In the genomic region with DNA sequence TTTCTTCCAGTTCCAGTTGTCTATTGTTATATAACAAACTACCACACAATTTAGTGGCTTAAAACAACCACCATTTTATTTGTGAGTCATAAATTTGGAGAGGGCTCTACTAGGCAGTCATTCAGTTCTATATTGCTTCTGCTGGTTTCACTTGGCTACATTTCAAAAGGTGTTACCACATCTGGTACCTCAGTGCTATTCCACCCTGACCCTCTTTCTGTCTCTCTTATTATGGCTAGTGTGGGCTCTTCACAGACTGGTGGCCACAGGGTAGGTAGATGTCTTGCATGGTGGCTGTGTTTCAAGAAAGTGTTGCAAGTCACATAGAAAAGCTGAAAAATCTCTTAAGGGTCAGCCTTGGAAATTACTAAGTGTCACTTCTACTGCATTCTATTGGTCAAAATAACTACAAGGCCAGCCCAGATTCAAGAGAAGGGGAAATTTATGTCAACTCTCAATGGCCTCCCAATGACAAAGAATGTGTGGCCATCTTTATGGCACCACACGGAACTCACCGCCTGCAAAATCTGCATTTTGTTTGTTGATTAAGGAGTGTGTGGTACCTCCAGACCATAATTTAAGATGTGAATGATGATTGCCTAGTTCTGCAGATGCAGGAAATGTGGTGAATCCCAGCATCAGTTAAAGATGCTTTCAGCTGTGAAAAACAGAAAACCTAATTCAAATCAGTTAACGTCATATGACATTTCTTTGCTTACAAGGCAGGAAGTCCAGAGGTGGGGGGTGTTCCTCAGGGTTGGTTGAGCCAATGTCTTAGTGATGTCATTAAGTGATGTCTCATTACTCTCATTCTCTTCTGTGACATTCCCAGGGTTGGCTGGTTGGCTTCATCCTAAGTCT, we compare ENCODE assay signal across 10 cellular contexts.
DNase-seq lines count a peak whose midpoint lies in the region; ATAC-seq and TF ChIP-seq lines count a peak whose summit lies in the region.
"Had no signal": no experiment of that assay in that cellular context is flagged by ENCODE, and none has a peak within 500 bp of the region (broad histone marks: within the 10 kb centered on the region; RNA-seq: fewer than 3 reads in every experiment).

No MANE protein-coding gene starts in this region.

- ATAC-seq in GM18861 (IDR thresholded peaks at IDR 0.05; ENCODE audit: unreplicated experiment) (peak; percentile 37), HG02884 (IDR thresholded peaks at IDR 0.05; ENCODE audit: unreplicated experiment) (peak; percentile 40), memory B cell (ENCODE audit: low read depth) (peak; percentile 64), omental fat pad (ENCODE audit: low FRiP score) (no peak)

- peak; percentile 71 to 72 for DNase-seq in activated CD4-positive, alpha-beta T cell treated with anti-CD3 and anti-CD28 coated beads for 4 hours
- DNase-seq in memory B cell (ENCODE audit: low spot score in 2 of 2) (peak; percentile 55 to 76), mesenteric fat pad (ENCODE audit: low spot score) (no peak), omental fat pad (ENCODE audit: low spot score) (no peak), GM19240 (ENCODE audit: insufficient read length, low spot score) (no peak), SW480 (ENCODE audit: low spot score) (no peak)
- DNase-seq: NCI-H510A treated with DMSO at 0.1 percent for 48 hours had no signal

- peak overlapping the region; percentile 38 for H3K4me3 Mint-ChIP-seq in memory B cell
- H3K4me3 Mint-ChIP-seq: brain had no signal

- H3K27me3 Mint-ChIP-seq in memory B cell = no peaks in the 10 kb centered on the region

- H3K36me3 Mint-ChIP-seq in memory B cell = no peaks in the 10 kb centered on the region
- H3K36me3 Mint-ChIP-seq: brain had no signal

- H3K27ac Mint-ChIP-seq in memory B cell = peak overlapping the region; percentile 99

- H3K9me3 Mint-ChIP-seq in memory B cell = no peaks in the 10 kb centered on the region

- TF ChIP-seq CTCF in omental fat pad (IDR thresholded peaks at IDR 0.05) = no peak

- peaks cover 43% of the 10 kb centered on the region for H3K4me1 Mint-ChIP-seq in memory B cell

Comparison
In these comparisons a context has a peak if more than half of its experiments do, and no peak if none do; other contexts are left out.
1. DNase-seq: peak in activated CD4-positive, alpha-beta T cell treated with anti-CD3 and anti-CD28 coated beads for 4 hours (2 of 2) and memory B cell (2 of 2); none in mesenteric fat pad (single experiment), omental fat pad (single experiment), GM19240 (single experiment) and SW480 (single experiment).